In the genomic region with DNA sequence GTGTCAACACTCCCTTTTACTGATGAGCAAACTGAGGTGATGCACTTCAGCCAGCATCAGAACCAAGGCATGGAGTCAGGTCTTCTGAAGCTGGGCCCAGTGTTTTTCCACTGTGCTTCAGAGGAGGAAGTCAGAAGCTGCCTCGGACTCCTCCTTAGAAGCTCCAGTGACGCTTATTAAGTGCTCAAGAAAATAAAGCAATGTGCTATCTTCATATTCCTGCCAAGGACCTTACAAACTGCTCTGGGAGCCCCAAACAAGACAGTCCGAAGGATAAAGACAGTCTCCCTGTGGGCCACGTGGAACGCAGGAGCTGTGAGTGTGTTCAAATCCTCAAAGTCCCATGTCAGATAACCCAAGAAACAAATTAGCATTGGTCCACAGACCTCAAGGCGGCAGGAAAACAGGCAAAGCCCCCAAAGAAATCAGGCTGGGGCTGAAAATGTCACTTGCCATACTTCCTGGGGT, we compare ENCODE assay signal across 15 cellular contexts. TPM values are rescaled to one million over a fixed set of nuclear protein-coding genes. Genes with fewer than 3 reads are reported as not detected.
DNase-seq lines count a peak whose midpoint lies in the region; ATAC-seq, FAIRE-seq and TF ChIP-seq lines count a peak whose summit lies in the region.
"Had no signal": no experiment of that assay in that cellular context is flagged by ENCODE, and none has a peak within 500 bp of the region (broad histone marks: within the 10 kb centered on the region; RNA-seq: fewer than 3 reads in every experiment).

No MANE protein-coding gene starts in this region.

- POLR2A ChIA-PET in A549 (lab: Yijun Ruan, JAX) (no interaction called here), Panc1 (lab: Charles Lee) (no interaction called here)

- H3K9me3 ChIP-seq in A549 (no peaks in the 10 kb centered on the region), Panc1 (ENCODE audit: control insufficient read depth, insufficient read depth, low read depth, low read length) (no peaks in the 10 kb centered on the region)

- no TSS peak for BruUV-seq in Panc1 (replicated peaks; lab: Mats Ljungman, UMichigan)

- no peak for FAIRE-seq in A549 (lab: Jason Lieb, UNC)
- FAIRE-seq: GM12892, HepG2 had no signal

- TF ChIP-seq EP300 in A549 (IDR thresholded peaks at IDR 0.05), result no peak

- no peak for TF ChIP-seq RAD21 in A549 (conservative IDR thresholded peaks at IDR 0.05 in 1 of 2, IDR thresholded peaks at IDR 0.05 in 1 of 2)

- H3K36me3 ChIP-seq in Panc1 (ENCODE audit: control insufficient read depth, insufficient read depth, low read length), result no peaks in the 10 kb centered on the region
- no peaks in the 10 kb centered on the region for H3K36me3 ChIP-seq in rectal smooth muscle tissue (ENCODE audit: control insufficient read depth, insufficient read depth, low read length)

- H3K27ac ChIP-seq in A549 (peak overlapping the region; percentile 31 to 65; a peak in 4 of 6 replicates), Panc1 (ENCODE audit: low read length) (peak overlapping the region; percentile 39; the same call in 1 of the 2 replicates), rectal smooth muscle tissue (ENCODE audit: low read depth, low read length) (peak overlapping the region; percentile 92)

- H3K4me1 ChIP-seq in A549 (peaks cover 40% of the 10 kb centered on the region), Panc1 (ENCODE audit: control insufficient read depth, insufficient read depth, low read length) (peaks cover 22% of the 10 kb centered on the region), rectal smooth muscle tissue (ENCODE audit: control insufficient read depth, insufficient read depth, low read length) (peaks cover 47% of the 10 kb centered on the region)

- no peak for TF ChIP-seq POLR2A in A549 (IDR thresholded peaks at IDR 0.05; ENCODE audit: low read length)

- no peak overlapping the region for H3K9ac ChIP-seq in rectal smooth muscle tissue (ENCODE audit: low read length)

- ATAC-seq in A549 (no peak), Panc1 (no peak), GM21515 (IDR thresholded peaks at IDR 0.05; ENCODE audit: unreplicated experiment) (no peak), HG03432 (IDR thresholded peaks at IDR 0.05; ENCODE audit: unreplicated experiment) (no peak), left lobe of liver (no peak)
- ATAC-seq: HepG2, T-helper 17 cell had no signal

- 89% methylated on average over 6 of the region's 6 CpGs for WGBS in A549 (ENCODE audit: missing lambda C conversion rate)

- H3K27me3 ChIP-seq in Panc1 (ENCODE audit: control insufficient read depth, insufficient read depth, low read length) (no peaks in the 10 kb centered on the region), rectal smooth muscle tissue (ENCODE audit: control insufficient read depth, insufficient read depth, low read length) (no peaks in the 10 kb centered on the region)

- CTCF ChIA-PET in A549 (lab: Yijun Ruan, JAX), result interaction anchor here (0.9 to 49.4 kb wide), 6 partner anchors 9 to 256 kb away, joined by 5 to 1452 read pairs (median 75); partner anchors contain the start of gene CSRP1
- CTCF ChIA-PET in Panc1 (lab: Charles Lee), result no interaction called here

- TF ChIP-seq CTCF in A549 (IDR thresholded peaks at IDR 0.05) (no peak), Panc1 (IDR thresholded peaks at IDR 0.05) (no peak), fibroblast of villous mesenchyme (IDR thresholded peaks at IDR 0.05; ENCODE audit: insufficient read depth, low read depth, low read length) (no peak)

- DNase-seq in A549 (ENCODE audit: low read depth in 1 of 2, low spot score in 1 of 2) (no peak), Panc1 (ENCODE audit: low read depth, low spot score) (no peak), fibroblast of villous mesenchyme (ENCODE audit: low read depth) (peak; percentile 70), left lobe of liver (ENCODE audit: low spot score) (no peak)
- no peak for DNase-seq in activated CD4-positive, CD25-positive, alpha-beta regulatory T cell (lab: John Stamatoyannopoulos, UW)
- DNase-seq: activated effector memory CD4-positive, alpha-beta T cell treated with Interleukin-2 at 50 U/mL for 16 hours; caudate nucleus; NCI-H1694; stimulated activated CD4-positive, alpha-beta T cell treated with anti-CD3 and anti-CD28 coated beads, Interleukin-4, amount 100 ng/mL, for 4 hours; T-helper 17 cell had no signal

- in situ Hi-C loops in Panc1 (cut with HindIII; ENCODE audit: low pct_unique_long_range_greater_than_20kb, low sequenced_read_pairs), result no loop called here

- intact Hi-C loops in Panc1 (cut with micrococcal nuclease; ENCODE audit: unreplicated experiment), result no loop called here

- H3K4me2 ChIP-seq in A549, result peak overlapping the region; percentile 58

- H3K4me3 ChIP-seq in A549, result no peak overlapping the region
- no peak overlapping the region for H3K4me3 ChIP-seq in Panc1 (ENCODE audit: low read depth in 2 of 2, low read length in 2 of 2)
- H3K4me3 ChIP-seq in fibroblast of villous mesenchyme (ENCODE audit: low read depth, low read length), result no peak overlapping the region
- H3K4me3 ChIP-seq in rectal smooth muscle tissue (ENCODE audit: low read length), result no peak overlapping the region

TF ChIP-seq in A549, 52 proteins besides CTCF, POLR2A, EP300 and RAD21 (continues in another document):
- TF ChIP-seq REST (IDR thresholded peaks at IDR 0.05) (no peak), CHD2 (IDR thresholded peaks at IDR 0.05; ENCODE audit: low read length, partially characterized antibody) (no peak), NPAS2 (CRISPR knock-in tag; IDR thresholded peaks at IDR 0.05; ENCODE audit: borderline replicate concordance) (no peak), MYC (IDR thresholded peaks at IDR 0.05; ENCODE audit: borderline replicate concordance, low read length) (no peak)
- TF ChIP-seq, protein P1, sequence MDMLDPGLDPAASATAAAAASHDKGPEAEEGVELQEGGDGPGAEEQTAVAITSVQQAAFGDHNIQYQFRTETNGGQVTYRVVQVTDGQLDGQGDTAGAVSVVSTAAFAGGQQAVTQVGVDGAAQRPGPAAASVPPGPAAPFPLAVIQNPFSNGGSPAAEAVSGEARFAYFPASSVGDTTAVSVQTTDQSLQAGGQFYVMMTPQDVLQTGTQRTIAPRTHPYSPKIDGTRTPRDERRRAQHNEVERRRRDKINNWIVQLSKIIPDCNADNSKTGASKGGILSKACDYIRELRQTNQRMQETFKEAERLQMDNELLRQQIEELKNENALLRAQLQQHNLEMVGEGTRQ (IDR thresholded peaks at IDR 0.05), result no peak
- TF ChIP-seq, protein P2, sequence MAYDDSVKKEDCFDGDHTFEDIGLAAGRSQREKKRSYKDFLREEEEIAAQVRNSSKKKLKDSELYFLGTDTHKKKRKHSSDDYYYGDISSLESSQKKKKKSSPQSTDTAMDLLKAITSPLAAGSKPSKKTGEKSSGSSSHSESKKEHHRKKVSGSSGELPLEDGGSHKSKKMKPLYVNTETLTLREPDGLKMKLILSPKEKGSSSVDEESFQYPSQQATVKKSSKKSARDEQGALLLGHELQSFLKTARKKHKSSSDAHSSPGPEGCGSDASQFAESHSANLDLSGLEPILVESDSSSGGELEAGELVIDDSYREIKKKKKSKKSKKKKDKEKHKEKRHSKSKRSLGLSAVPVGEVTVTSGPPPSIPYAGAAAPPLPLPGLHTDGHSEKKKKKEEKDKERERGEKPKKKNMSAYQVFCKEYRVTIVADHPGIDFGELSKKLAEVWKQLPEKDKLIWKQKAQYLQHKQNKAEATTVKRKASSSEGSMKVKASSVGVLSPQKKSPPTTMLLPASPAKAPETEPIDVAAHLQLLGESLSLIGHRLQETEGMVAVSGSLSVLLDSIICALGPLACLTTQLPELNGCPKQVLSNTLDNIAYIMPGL (CRISPR knock-in tag; IDR thresholded peaks at IDR 0.05; ENCODE audit: borderline replicate concordance), result no peak

RNA-seq across cellular contexts. Expression of gene NAV1, which starts 3.1 kb away (rescaled TPM):
- polyA plus RNA-seq in A549 (2011; rRNA removed) (3.7 and 6.4 TPM in 2 replicates), A549 (2017; fragmentation: RNase III; extraction: RNeasy Plus Mini Kit Qiagen cat#74134 plus additional on column Dnase treatment) (6.1 to 8.4 TPM (median 6.6 TPM) in 3 replicates)
- 2.0 and 3.1 TPM in 2 replicates for polyA plus RNA-seq in A549 (2012; cell fraction: cytosol; rRNA removed)
- polyA plus RNA-seq in A549 (2012; cell fraction: nucleus; rRNA removed), result 5.0 and 5.5 TPM in 2 replicates
- 11.7 and 12.6 TPM in 2 replicates for polyA minus RNA-seq in A549 (2011; rRNA and poly(A)+ RNA removed)
- total RNA-seq in Panc1 (2021; ENCODE audit: unreplicated experiment) (29.0 TPM), fibroblast of villous mesenchyme (37.6 and 48.6 TPM in 2 replicates), left lobe of liver (4.6 TPM)
- polyA plus RNA-seq in Panc1 (2012; ENCODE audit: insufficient read length), result 15.2 TPM
- total RNA-seq: HepG2 had no signal
- polyA plus RNA-seq: HepG2 had no signal

RNA-seq across cellular contexts. Expression of gene CSRP1, which starts 28.9 kb away (rescaled TPM):
- polyA plus RNA-seq in A549 (2011; rRNA removed) (256 and 277 TPM in 2 replicates), A549 (2017; fragmentation: RNase III; extraction: RNeasy Plus Mini Kit Qiagen cat#74134 plus additional on column Dnase treatment) (655 to 819 TPM (median 717 TPM) in 3 replicates)
- polyA plus RNA-seq in A549 (2012; cell fraction: cytosol; rRNA removed), result 459 and 499 TPM in 2 replicates
- 441 and 486 TPM in 2 replicates for polyA plus RNA-seq in A549 (2012; cell fraction: nucleus; rRNA removed)
- polyA minus RNA-seq in A549 (2011; rRNA and poly(A)+ RNA removed), result 254 and 273 TPM in 2 replicates
- total RNA-seq in Panc1 (2021; ENCODE audit: unreplicated experiment) (94.4 TPM), fibroblast of villous mesenchyme (931 and 941 TPM in 2 replicates), left lobe of liver (67.7 TPM)
- 136 TPM for polyA plus RNA-seq in Panc1 (2012; ENCODE audit: insufficient read length)

Comparison
In these comparisons a context has a peak if more than half of its experiments do, and no peak if none do; other contexts are left out.
1. H3K27ac ChIP-seq: peak in every context shown above with its lines; median percentile 92 in rectal smooth muscle tissue; 48 in A549; 39 in Panc1.